18 cellular contexts compared by ENCODE assay signal in genomic region chr7:40796723-40797122, GRCh38.
"Had no signal": no experiment of that assay in that cellular context is flagged by ENCODE, and none has a peak within 500 bp of the region (broad histone marks: within the 10 kb centered on the region; RNA-seq: fewer than 3 reads in every experiment).

No MANE protein-coding gene starts in this region.

- H3K4me1 ChIP-seq: colonic mucosa, foreskin keratinocyte, left lung, lower lobe of right lung had no signal

- DNase-seq: colonic mucosa; cortex of kidney; effector CD8-positive, alpha-beta T cell; effector memory CD8-positive, alpha-beta T cell; endodermal cell; foreskin keratinocyte; glutamatergic neuron; head of caudate nucleus; heart right ventricle; hippocampal formation; left cardiac atrium; left lung; left ventricle myocardium superior; lower lobe of right lung; mesenchymal stem cell; mucosa of descending colon; naive B cell had no signal

- ATAC-seq: effector memory CD8-positive, alpha-beta T cell; foreskin keratinocyte; left lung; left ventricle myocardium superior; lower lobe of right lung; mucosa of descending colon had no signal

- H3K27ac ChIP-seq: colonic mucosa, epithelial cell of prostate, foreskin keratinocyte, heart right ventricle, left lung, lower lobe of right lung had no signal

- H3K9me3 ChIP-seq: colonic mucosa, heart right ventricle, left lung, lower lobe of right lung, mucosa of descending colon had no signal

- H3K4me3 ChIP-seq: colonic mucosa, heart right ventricle, left lung, lower lobe of right lung, mucosa of descending colon had no signal

- H3K36me3 ChIP-seq: colonic mucosa, heart right ventricle, left lung, lower lobe of right lung had no signal

- H3K27me3 ChIP-seq: colonic mucosa, foreskin keratinocyte, heart right ventricle, left lung had no signal
